Comparison of ENCODE assay signal across 8 cellular contexts in genomic region chr2:112644155-112644932, GRCh38. TPM values are rescaled to one million over a fixed set of nuclear protein-coding genes. Genes with fewer than 3 reads are reported as not detected.
A peak's percentile ranks its signal among the peaks of the same experiment; 100 is the strongest.
DNase-seq lines count a peak whose midpoint lies in the region; ATAC-seq, FAIRE-seq and TF ChIP-seq lines count a peak whose summit lies in the region.

No MANE protein-coding gene starts in this region.

- H2BK5ac ChIP-seq in H1 (ENCODE audit: low read depth, low read length), result peak overlapping the region; percentile 57; the same call in 1 of the 2 replicates

- H3K23ac ChIP-seq in H1 (ENCODE audit: insufficient read length), result no peak overlapping the region

- no peaks in the 10 kb centered on the region for H3K9me2 ChIP-seq in PC-9 (ENCODE audit: insufficient read depth)
- H3K9me2 ChIP-seq in neural cell (ENCODE audit: insufficient read depth, low read length), result no peaks in the 10 kb centered on the region

- H3K9ac ChIP-seq in H1 (replicated peaks in 1 of 4; ENCODE audit: extremely low read depth in 1 of 4, low read depth in 3 of 4, low read length in 3 of 4) (peak overlapping the region in 2 of 4 experiments; percentile 56 to 73; a peak in 2 of 7 replicates), neural cell (ENCODE audit: low read length) (peak overlapping the region; percentile 73)

- BruUV-seq in PC-9 (replicated peaks; lab: Mats Ljungman, UMichigan), result TSS peak; percentile 93

- H2BK15ac ChIP-seq in H1 (ENCODE audit: low read length), result no peak overlapping the region

- H2BK20ac ChIP-seq in H1 (ENCODE audit: low read length), result no peak overlapping the region

- H3K56ac ChIP-seq in H1 (replicated peaks; ENCODE audit: insufficient read length, low read depth, low read length), result no peak overlapping the region

- CTCF ChIA-PET in PC-9 (lab: Charles Lee), result interaction anchor here (0.5 to 1.7 kb wide), 8 partner anchors 10 to 60 kb away, joined by 3 to 19 read pairs (median 8); partner anchors contain the start of gene CHCHD5
- CTCF ChIA-PET in H1 (lab: Charles Lee; ENCODE audit: partially characterized antibody), result interaction anchor here (0.7 to 4.6 kb wide), 13 partner anchors 10 to 385 kb away, joined by 3 to 39 read pairs (median 5); no protein-coding TSS in a partner anchor

- H3K4me2 ChIP-seq in PC-9 (peak overlapping the region; percentile 98), H1 (ENCODE audit: insufficient read depth in 1 of 2, low read depth in 2 of 2, low read length in 2 of 2) (peak overlapping the region; percentile 90 to 99), neural cell (ENCODE audit: low read length) (peak overlapping the region; percentile 84)

- FAIRE-seq in H1 (lab: Jason Lieb, UNC), result no peak

- POLR2A ChIA-PET in PC-9 (lab: Charles Lee; ENCODE audit: unreplicated experiment), result interaction anchor here (0.6 to 3.1 kb wide), 4 partner anchors 16 to 82 kb away, joined by 6 to 57 read pairs (median 7); no protein-coding TSS in a partner anchor
- POLR2A ChIA-PET in H1 (lab: Charles Lee; ENCODE audit: partially characterized antibody), result interaction anchor here (0.9 to 6.8 kb wide), 8 partner anchors 9 to 46 kb away, joined by 3 to 122 read pairs (median 18); no protein-coding TSS in a partner anchor

- ATAC-seq in GM18505 (IDR thresholded peaks at IDR 0.05; ENCODE audit: unreplicated experiment) (no peak), GM18909 (IDR thresholded peaks at IDR 0.05; ENCODE audit: poor library complexity, unreplicated experiment) (no peak)

- 48% methylated on average over 11 of the region's 11 CpGs; no CpG with 5 or more reads in 1 of the 2 experiments for WGBS in H1 (ENCODE audit: extremely low coverage in 1 of 2, insufficient coverage in 1 of 2, insufficient read length in 1 of 2, insufficient replicate concordance in 2 of 2, low coverage in 1 of 2, low lambda C conversion rate in 2 of 2, missing lambda C conversion rate in 1 of 2), 2 experiments

- H3K79me2 ChIP-seq in PC-9 (ENCODE audit: low read depth) (peaks cover 57% of the 10 kb centered on the region), H1 (ENCODE audit: control insufficient read depth in 1 of 2, insufficient read depth in 2 of 2, low read length in 2 of 2) (peaks cover 8 to 36% of the 10 kb centered on the region in 2 experiments), neural cell (replicated peaks; ENCODE audit: insufficient read depth, low read length) (peaks cover 27% of the 10 kb centered on the region)

- H2BK12ac ChIP-seq in H1 (ENCODE audit: low read depth, low read length), result peak overlapping the region; percentile 32; the same call in 1 of the 2 replicates

- no peaks in the 10 kb centered on the region for H3K27me3 ChIP-seq in PC-9 (ENCODE audit: insufficient read depth, low read depth)
- peaks cover 0 to 5% (median 0%) of the 10 kb centered on the region in 4 experiments; a peak in 3 of 7 replicates for H3K27me3 ChIP-seq in H1 (replicated peaks in 1 of 4; ENCODE audit: control insufficient read depth in 3 of 4, extremely low read depth in 1 of 4, insufficient read depth in 3 of 4, low read length in 3 of 4)
- no peaks in the 10 kb centered on the region for H3K27me3 ChIP-seq in neural cell (ENCODE audit: insufficient read depth, low read depth, low read length)

- H2AFZ ChIP-seq in PC-9 (no peak overlapping the region), H1 (ENCODE audit: low read length) (peak overlapping the region; percentile 100), neural cell (ENCODE audit: low read depth, low read length) (no peak overlapping the region)

- no peak overlapping the region for H4K8ac ChIP-seq in H1 (ENCODE audit: extremely low read depth, insufficient read depth, low read length)

- TF ChIP-seq EP300 in H1 (IDR thresholded peaks at IDR 0.05; ENCODE audit: borderline replicate concordance in 1 of 2, low read depth in 2 of 2, low read length in 2 of 2) (no peak), neural cell (conservative IDR thresholded peaks at IDR 0.05; ENCODE audit: poor library complexity, severe bottlenecking) (no peak)

- no peak overlapping the region for H3K14ac ChIP-seq in H1 (ENCODE audit: insufficient read length)

- H4K20me1 ChIP-seq in PC-9 (ENCODE audit: insufficient read depth) (peaks cover 26% of the 10 kb centered on the region), H1 (replicated peaks in 1 of 2; ENCODE audit: control insufficient read depth in 1 of 2, insufficient read depth in 2 of 2, low read length in 2 of 2) (peaks cover 4 to 5% of the 10 kb centered on the region in 2 experiments), neural cell (ENCODE audit: insufficient read depth) (no peaks in the 10 kb centered on the region)

- H3K9me3 ChIP-seq in PC-9 (ENCODE audit: insufficient read depth, low read depth) (no peaks in the 10 kb centered on the region), H1 (ENCODE audit: insufficient read depth in 2 of 2, low read depth in 1 of 2, low read length in 1 of 2) (no peaks in the 10 kb centered on the region), neural cell (ENCODE audit: low read length) (no peaks in the 10 kb centered on the region)

- DNase-seq in GM12864 (ENCODE audit: low read depth) (no peak), PC-9 (peak; percentile 58 to 98), H1 (ENCODE audit: low read depth in 1 of 2, low spot score in 2 of 2) (no peak), COLO668 (lab: John Stamatoyannopoulos, UW; ENCODE audit: unreplicated experiment) (no peak)
- DNase-seq in activated CD4-positive, CD25-positive, alpha-beta regulatory T cell treated with anti-CD3 and anti-CD28 coated beads, Interleukin-2, amount 50 U/mL, for 72 hours, result no peak

- no peak overlapping the region for H2BK120ac ChIP-seq in H1 (replicated peaks; ENCODE audit: low read depth, low read length)

- peaks cover 68% of the 10 kb centered on the region for H3K4me1 ChIP-seq in PC-9 (replicated peaks; ENCODE audit: insufficient read depth)
- peaks cover 3 to 12% (median 7%) of the 10 kb centered on the region in 4 experiments; a peak in 5 of 7 replicates for H3K4me1 ChIP-seq in H1 (replicated peaks in 1 of 4; ENCODE audit: control insufficient read depth in 3 of 4, insufficient read depth in 4 of 4, low read length in 3 of 4)

- TF ChIP-seq POLR2A in H1 (IDR thresholded peaks at IDR 0.05; ENCODE audit: control extremely low read depth in 1 of 2, low read depth in 2 of 2, low read length in 2 of 2) (no peak), GM18505 (IDR thresholded peaks at IDR 0.05; ENCODE audit: borderline replicate concordance, extremely low read depth, insufficient read depth, insufficient read length) (no peak)

- TF ChIP-seq RAD21 in H1 (IDR thresholded peaks at IDR 0.05 in 1 of 2, conservative IDR thresholded peaks at IDR 0.05 in 1 of 2; ENCODE audit: low read depth in 2 of 2, low read length in 2 of 2), result no peak
- no peak for TF ChIP-seq RAD21 in neural cell (conservative IDR thresholded peaks at IDR 0.05)

- H3K18ac ChIP-seq in H1 (ENCODE audit: extremely low read depth, low read length), result 0 out of 2 replicates have a peak overlapping the region, but pooled peaks have one; percentile 0

- H3K23me2 ChIP-seq in H1 (ENCODE audit: low read depth, low read length), result peaks cover 9% of the 10 kb centered on the region

- H3K36me3 ChIP-seq in PC-9 (ENCODE audit: low read depth), result peaks cover 27% of the 10 kb centered on the region
- H3K36me3 ChIP-seq in H1 (ENCODE audit: control insufficient read depth in 2 of 4, insufficient read depth in 4 of 4, low read length in 3 of 4), result peaks cover 5 to 24% (median 20%) of the 10 kb centered on the region in 4 experiments; a peak in 6 of 8 replicates
- peaks cover 7% of the 10 kb centered on the region for H3K36me3 ChIP-seq in neural cell (ENCODE audit: insufficient read depth, low read length)

- peak overlapping the region; percentile 99 for H3K27ac ChIP-seq in PC-9
- H3K27ac ChIP-seq in H1 (ENCODE audit: low read depth, low read length), result no peak overlapping the region
- no peak overlapping the region for H3K27ac ChIP-seq in neural cell (ENCODE audit: low read length)

- H3K79me1 ChIP-seq in H1 (ENCODE audit: low read depth, low read length), result peaks cover 2% of the 10 kb centered on the region; the same call in 1 of the 2 replicates

- H3F3A ChIP-seq in PC-9 (ENCODE audit: insufficient read depth, low read depth), result peaks cover 83% of the 10 kb centered on the region
- no peaks in the 10 kb centered on the region for H3F3A ChIP-seq in neural cell (ENCODE audit: insufficient read depth, low read length, poor library complexity, severe bottlenecking)

- H2AK5ac ChIP-seq in H1 (ENCODE audit: low read depth, low read length), result no peak overlapping the region

- peak overlapping the region; percentile 97 for H3K4me3 ChIP-seq in GM12864 (ENCODE audit: low read depth, low read length)
- H3K4me3 ChIP-seq in PC-9, result peak overlapping the region; percentile 70
- H3K4me3 ChIP-seq in H1 (ENCODE audit: extremely low read depth in 1 of 4, insufficient read depth in 2 of 4, low read depth in 3 of 4, low read length in 4 of 4), result peak overlapping the region; percentile 67 to 99 (median 77); a peak in 7 of 8 replicates
- H3K4me3 ChIP-seq in neural cell (ENCODE audit: low read length), result peak overlapping the region; percentile 93

- no peak overlapping the region for H4K5ac ChIP-seq in H1 (ENCODE audit: insufficient read length, low read depth, low read length)

- TF ChIP-seq CTCF in GM12864 (IDR thresholded peaks at IDR 0.05; ENCODE audit: low read depth, low read length, missing control alignments) (no peak), PC-9 (conservative IDR thresholded peaks at IDR 0.05) (no peak), H1 (IDR thresholded peaks at IDR 0.05; ENCODE audit: control extremely low read depth in 1 of 3, insufficient read depth in 1 of 3, low read depth in 1 of 3, low read length in 3 of 3) (no peak), neural cell (IDR thresholded peaks at IDR 0.05; ENCODE audit: poor library complexity, severe bottlenecking) (no peak)

- intact Hi-C loops in PC-9 (cut with micrococcal nuclease; ENCODE audit: unreplicated experiment), result loop anchor here (1.0 to 10.0 kb wide), 4 partner anchors 13 to 643 kb away; no protein-coding TSS in a partner anchor

- H4K91ac ChIP-seq in H1 (replicated peaks; ENCODE audit: insufficient read length, low read length), result no peak overlapping the region

- H3K4ac ChIP-seq in H1 (replicated peaks; ENCODE audit: insufficient read length, low read depth, low read length), result no peak overlapping the region

RNA-seq across cellular contexts. Expression of gene SLC20A1, which starts 1.4 kb away (rescaled TPM):
- 99.9 and 106 TPM in 2 replicates for total RNA-seq in PC-9 (2021)
- total RNA-seq in H1 (2021; fragmentation: NEBNext Ultra II Directional; extraction: Animal tissue kit (Norgen Biotek cat#: 25700)), result 105 and 106 TPM in 2 replicates
- 32.6 and 42.6 TPM in 2 replicates for polyA plus RNA-seq in H1 (2011; rRNA removed)
- polyA plus RNA-seq in H1 (2011; cell fraction: cytosol; rRNA removed), result 40.1 TPM
- 33.4 TPM for polyA plus RNA-seq in H1 (2011; cell fraction: nucleus; rRNA removed)
- 57.6 to 70.4 TPM (median 63.4 TPM) in 4 replicates for polyA plus RNA-seq in H1 (2012, experiment 1 of 2)
- 13.6 TPM for polyA plus RNA-seq in H1 (2012, experiment 2 of 2)
- 106 TPM for polyA plus RNA-seq in H1 (2013, experiment 1 of 2)
- 112 TPM for polyA plus RNA-seq in H1 (2013, experiment 2 of 2)
- 76.1 and 92.2 TPM in 2 replicates for polyA minus RNA-seq in H1 (2011; rRNA and poly(A)+ RNA removed)
- polyA minus RNA-seq in H1 (2011; cell fraction: cytosol; rRNA and poly(A)+ RNA removed), result 36.8 TPM
- 69.1 TPM for polyA minus RNA-seq in H1 (2011; cell fraction: nucleus; rRNA and poly(A)+ RNA removed)
- polyA plus RNA-seq in neural cell, result 61.4 and 66.3 TPM in 2 replicates
- polyA minus RNA-seq in neural cell, result 53.1 and 68.2 TPM in 2 replicates

RNA-seq across cellular contexts. Expression of gene CHCHD5, which starts 59.9 kb away (rescaled TPM):
- 38.4 and 64.3 TPM in 2 replicates for total RNA-seq in PC-9 (2021)
- total RNA-seq in H1 (2021; fragmentation: NEBNext Ultra II Directional; extraction: Animal tissue kit (Norgen Biotek cat#: 25700)), result 27.2 and 30.2 TPM in 2 replicates
- polyA plus RNA-seq in H1 (2011; rRNA removed), result 71.5 and 95.9 TPM in 2 replicates
- polyA plus RNA-seq in H1 (2011; cell fraction: cytosol; rRNA removed), result 45.7 TPM
- 36.3 TPM for polyA plus RNA-seq in H1 (2011; cell fraction: nucleus; rRNA removed)
- 18.7 to 60.6 TPM (median 56.3 TPM) in 4 replicates for polyA plus RNA-seq in H1 (2012, experiment 1 of 2)
- polyA plus RNA-seq in H1 (2012, experiment 2 of 2), result 84.1 TPM
- 24.1 TPM for polyA plus RNA-seq in H1 (2013, experiment 1 of 2)
- 21.6 TPM for polyA plus RNA-seq in H1 (2013, experiment 2 of 2)
- polyA minus RNA-seq in H1 (2011; rRNA and poly(A)+ RNA removed), result 4.1 and 5.2 TPM in 2 replicates
- polyA minus RNA-seq in H1 (2011; cell fraction: cytosol; rRNA and poly(A)+ RNA removed), result 11.2 TPM
- 16.5 TPM for polyA minus RNA-seq in H1 (2011; cell fraction: nucleus; rRNA and poly(A)+ RNA removed)
- polyA plus RNA-seq in neural cell, result 34.9 and 41.1 TPM in 2 replicates
- 7.1 and 14.1 TPM in 2 replicates for polyA minus RNA-seq in neural cell

Comparison
In these comparisons a context has a peak if more than half of its experiments do, and no peak if none do; other contexts are left out.
1. DNase-seq: peak in PC-9 (2 of 2); none in GM12864 (single experiment), H1 (0 of 2), activated CD4-positive, CD25-positive, alpha-beta regulatory T cell treated with anti-CD3 and anti-CD28 coated beads, Interleukin-2, amount 50 U/mL, for 72 hours (single experiment) and COLO668 (single experiment).
2. Peak in every context shown above with its lines, with median percentiles within 50 percentile points of each other: H3K4me3 ChIP-seq and H3K4me2 ChIP-seq.